In the genomic region with DNA sequence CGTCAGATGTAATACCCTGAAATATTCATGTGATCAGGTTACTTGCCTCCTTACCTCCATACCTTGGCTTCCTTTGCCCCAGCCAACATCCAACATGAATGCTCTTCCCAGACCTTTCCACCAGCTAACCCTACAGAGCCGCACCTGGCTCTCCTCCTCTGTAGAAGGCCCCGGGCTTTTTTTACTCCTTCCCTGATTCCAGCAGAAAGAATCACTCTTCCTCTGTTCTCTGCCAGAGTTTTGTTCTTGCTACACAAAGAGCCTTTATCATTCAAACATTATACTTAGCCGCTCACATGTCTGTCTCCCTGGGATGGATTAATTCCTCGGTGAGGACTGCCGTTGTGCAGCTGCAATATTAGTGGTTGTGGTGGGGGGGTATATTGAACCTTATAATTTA, we compare ENCODE assay signal across 22 cellular contexts.
DNase-seq lines count a peak whose midpoint lies in the region; ATAC-seq and TF ChIP-seq lines count a peak whose summit lies in the region.
"Had no signal": no experiment of that assay in that cellular context is flagged by ENCODE, and none has a peak within 500 bp of the region (broad histone marks: within the 10 kb centered on the region; RNA-seq: fewer than 3 reads in every experiment).

No MANE protein-coding gene starts in this region.

- POLR2A ChIA-PET in WTC11 (lab: Charles Lee), result no interaction called here

- no peaks in the 10 kb centered on the region for H3K36me3 ChIP-seq in right lobe of liver
- H3K36me3 ChIP-seq: BLaER1 treated with 17β-estradiol and CSF1 and Interleukin-3, amounts not matched to agents 10 nM and 100 nM; SJCRH30 had no signal

- 0 out of 2 replicates have a peak overlapping the region, but pooled peaks have one; percentile 7 for H3K27ac Mint-ChIP-seq in WTC11
- H3K27ac Mint-ChIP-seq: CD4-positive, alpha-beta memory T cell; HFFc6 had no signal

- CTCF ChIA-PET in WTC11 (lab: Charles Lee), result interaction anchor here (1.5 to 1.9 kb wide), 3 partner anchors 8 to 94 kb away, joined by 3 to 7 read pairs (median 4); no protein-coding TSS in a partner anchor

- intact Hi-C loops in left ventricle myocardium superior (cut with micrococcal nuclease), result no loop called here
- intact Hi-C loops in Right ventricle myocardium inferior (cut with DNase I), result no loop called here
- intact Hi-C loops in right lobe of liver (cut with DNase I), result no loop called here

- no peaks in the 10 kb centered on the region for H3K9me3 ChIP-seq in right lobe of liver
- H3K9me3 ChIP-seq: BLaER1 treated with 17β-estradiol and CSF1 and Interleukin-3, amounts not matched to agents 10 nM and 100 nM; SJCRH30 had no signal

- H3K27me3 Mint-ChIP-seq in WTC11 (ENCODE audit: low read depth), result peaks cover 3% of the 10 kb centered on the region

- WGBS in right lobe of liver (ENCODE audit: insufficient coverage, low coverage, low lambda C conversion rate, missing lambda C conversion rate), result 76% methylated on average over 6 of the region's 6 CpGs

- no peak overlapping the region for H3K4me3 ChIP-seq in right lobe of liver
- H3K4me3 ChIP-seq: BLaER1 treated with 17β-estradiol and CSF1 and Interleukin-3, amounts not matched to agents 10 nM and 100 nM; SJCRH30 had no signal

- no peaks in the 10 kb centered on the region for H3K36me3 Mint-ChIP-seq in WTC11
- H3K36me3 Mint-ChIP-seq: CD4-positive, alpha-beta memory T cell had no signal

- H3K9me3 Mint-ChIP-seq in WTC11, result no peaks in the 10 kb centered on the region
- H3K9me3 Mint-ChIP-seq: HFFc6 had no signal

- ATAC-seq in left ventricle myocardium superior (peak; percentile 17), Right ventricle myocardium inferior (no peak), WTC11 (peak; percentile 85), right lobe of liver (no peak)
- ATAC-seq: Panc1 had no signal

- no peak for TF ChIP-seq POLR2A in right lobe of liver (IDR thresholded peaks at IDR 0.05)

- peaks cover 24% of the 10 kb centered on the region for H3K4me1 Mint-ChIP-seq in WTC11
- H3K4me1 Mint-ChIP-seq: CD4-positive, alpha-beta memory T cell had no signal

- no peak overlapping the region; the same call in 1 of the 2 replicates for H3K4me3 Mint-ChIP-seq in WTC11
- H3K4me3 Mint-ChIP-seq: CD4-positive, alpha-beta memory T cell; HFFc6 had no signal

- H3K4me1 ChIP-seq in right lobe of liver, result no peaks in the 10 kb centered on the region
- H3K4me1 ChIP-seq: SJCRH30 had no signal

- no peak for TF ChIP-seq CTCF in WTC11 (IDR thresholded peaks at IDR 0.05)
- no peak for TF ChIP-seq CTCF in right lobe of liver (IDR thresholded peaks at IDR 0.05)

- no peak overlapping the region for H3K27ac ChIP-seq in right lobe of liver
- H3K27ac ChIP-seq: BLaER1 treated with 17β-estradiol and CSF1 and Interleukin-3, amounts not matched to agents 10 nM and 100 nM; SJCRH30 had no signal

- no peaks in the 10 kb centered on the region for H3K27me3 ChIP-seq in right lobe of liver
- H3K27me3 ChIP-seq: BLaER1 treated with 17β-estradiol and CSF1 and Interleukin-3, amounts not matched to agents 10 nM and 100 nM; SJCRH30 had no signal

- no peak for DNase-seq in left ventricle myocardium superior
- no peak for DNase-seq in Right ventricle myocardium inferior (ENCODE audit: missing footprints)
- DNase-seq in WTC11 (ENCODE audit: low spot score), result no peak
- DNase-seq in iPS-NIHi11 (ENCODE audit: low spot score), result peak; percentile 33
- DNase-seq in superior temporal gyrus (ENCODE audit: extremely low spot score), result peak; percentile 36
- DNase-seq in NCI-H226, result no peak
- no peak for DNase-seq in NCI-H748 (lab: John Stamatoyannopoulos, UW; ENCODE audit: unreplicated experiment)
- DNase-seq in right lobe of liver, result no peak
- DNase-seq: 8988T; CD4-positive, alpha-beta memory T cell; DMS153; HFFc6; KBM-7; NCI-H1092; NCI-H1436; NCI-H1930; NCI-H510A; NCI-H774; NK-92 treated with Interleukin-12 subunit alpha and Interleukin-12 subunit beta, amount 100 ng/mL, for 24 hours; SJCRH30 had no signal

TF ChIP-seq in WTC11, 78 proteins besides CTCF, POLR2A, EP300 and RAD21:
- TF ChIP-seq, protein P1, sequence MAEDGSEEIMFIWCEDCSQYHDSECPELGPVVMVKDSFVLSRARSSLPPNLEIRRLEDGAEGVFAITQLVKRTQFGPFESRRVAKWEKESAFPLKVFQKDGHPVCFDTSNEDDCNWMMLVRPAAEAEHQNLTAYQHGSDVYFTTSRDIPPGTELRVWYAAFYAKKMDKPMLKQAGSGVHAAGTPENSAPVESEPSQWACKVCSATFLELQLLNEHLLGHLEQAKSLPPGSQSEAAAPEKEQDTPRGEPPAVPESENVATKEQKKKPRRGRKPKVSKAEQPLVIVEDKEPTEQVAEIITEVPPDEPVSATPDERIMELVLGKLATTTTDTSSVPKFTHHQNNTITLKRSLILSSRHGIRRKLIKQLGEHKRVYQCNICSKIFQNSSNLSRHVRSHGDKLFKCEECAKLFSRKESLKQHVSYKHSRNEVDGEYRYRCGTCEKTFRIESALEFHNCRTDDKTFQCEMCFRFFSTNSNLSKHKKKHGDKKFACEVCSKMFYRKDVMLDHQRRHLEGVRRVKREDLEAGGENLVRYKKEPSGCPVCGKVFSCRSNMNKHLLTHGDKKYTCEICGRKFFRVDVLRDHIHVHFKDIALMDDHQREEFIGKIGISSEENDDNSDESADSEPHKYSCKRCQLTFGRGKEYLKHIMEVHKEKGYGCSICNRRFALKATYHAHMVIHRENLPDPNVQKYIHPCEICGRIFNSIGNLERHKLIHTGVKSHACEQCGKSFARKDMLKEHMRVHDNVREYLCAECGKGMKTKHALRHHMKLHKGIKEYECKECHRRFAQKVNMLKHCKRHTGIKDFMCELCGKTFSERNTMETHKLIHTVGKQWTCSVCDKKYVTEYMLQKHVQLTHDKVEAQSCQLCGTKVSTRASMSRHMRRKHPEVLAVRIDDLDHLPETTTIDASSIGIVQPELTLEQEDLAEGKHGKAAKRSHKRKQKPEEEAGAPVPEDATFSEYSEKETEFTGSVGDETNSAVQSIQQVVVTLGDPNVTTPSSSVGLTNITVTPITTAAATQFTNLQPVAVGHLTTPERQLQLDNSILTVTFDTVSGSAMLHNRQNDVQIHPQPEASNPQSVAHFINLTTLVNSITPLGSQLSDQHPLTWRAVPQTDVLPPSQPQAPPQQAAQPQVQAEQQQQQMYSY (CRISPR knock-in tag; IDR thresholded peaks at IDR 0.05), result peak; percentile 71
- TF ChIP-seq, protein P2, sequence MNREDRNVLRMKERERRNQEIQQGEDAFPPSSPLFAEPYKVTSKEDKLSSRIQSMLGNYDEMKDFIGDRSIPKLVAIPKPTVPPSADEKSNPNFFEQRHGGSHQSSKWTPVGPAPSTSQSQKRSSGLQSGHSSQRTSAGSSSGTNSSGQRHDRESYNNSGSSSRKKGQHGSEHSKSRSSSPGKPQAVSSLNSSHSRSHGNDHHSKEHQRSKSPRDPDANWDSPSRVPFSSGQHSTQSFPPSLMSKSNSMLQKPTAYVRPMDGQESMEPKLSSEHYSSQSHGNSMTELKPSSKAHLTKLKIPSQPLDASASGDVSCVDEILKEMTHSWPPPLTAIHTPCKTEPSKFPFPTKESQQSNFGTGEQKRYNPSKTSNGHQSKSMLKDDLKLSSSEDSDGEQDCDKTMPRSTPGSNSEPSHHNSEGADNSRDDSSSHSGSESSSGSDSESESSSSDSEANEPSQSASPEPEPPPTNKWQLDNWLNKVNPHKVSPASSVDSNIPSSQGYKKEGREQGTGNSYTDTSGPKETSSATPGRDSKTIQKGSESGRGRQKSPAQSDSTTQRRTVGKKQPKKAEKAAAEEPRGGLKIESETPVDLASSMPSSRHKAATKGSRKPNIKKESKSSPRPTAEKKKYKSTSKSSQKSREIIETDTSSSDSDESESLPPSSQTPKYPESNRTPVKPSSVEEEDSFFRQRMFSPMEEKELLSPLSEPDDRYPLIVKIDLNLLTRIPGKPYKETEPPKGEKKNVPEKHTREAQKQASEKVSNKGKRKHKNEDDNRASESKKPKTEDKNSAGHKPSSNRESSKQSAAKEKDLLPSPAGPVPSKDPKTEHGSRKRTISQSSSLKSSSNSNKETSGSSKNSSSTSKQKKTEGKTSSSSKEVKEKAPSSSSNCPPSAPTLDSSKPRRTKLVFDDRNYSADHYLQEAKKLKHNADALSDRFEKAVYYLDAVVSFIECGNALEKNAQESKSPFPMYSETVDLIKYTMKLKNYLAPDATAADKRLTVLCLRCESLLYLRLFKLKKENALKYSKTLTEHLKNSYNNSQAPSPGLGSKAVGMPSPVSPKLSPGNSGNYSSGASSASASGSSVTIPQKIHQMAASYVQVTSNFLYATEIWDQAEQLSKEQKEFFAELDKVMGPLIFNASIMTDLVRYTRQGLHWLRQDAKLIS (CRISPR knock-in tag; IDR thresholded peaks at IDR 0.05; ENCODE audit: borderline replicate concordance), result no peak

Comparison
In these comparisons a context has a peak if more than half of its experiments do, and no peak if none do; other contexts are left out.
1. ATAC-seq: peak in left ventricle myocardium superior (single experiment) and WTC11 (single experiment); none in Right ventricle myocardium inferior (single experiment) and right lobe of liver (0 of 4).
2. DNase-seq: peak in iPS-NIHi11 (single experiment) and superior temporal gyrus (single experiment); none in left ventricle myocardium superior (single experiment), Right ventricle myocardium inferior (single experiment), WTC11 (single experiment), NCI-H226 (single experiment), NCI-H748 (single experiment) and right lobe of liver (0 of 3).